Comparison of ENCODE assay signal across 9 cellular contexts in genomic region chr12:132593938-132594358, GRCh38. TPM values are rescaled to one million over a fixed set of nuclear protein-coding genes. Genes with fewer than 3 reads are reported as not detected.
DNase-seq lines count a peak whose midpoint lies in the region; ATAC-seq, FAIRE-seq and TF ChIP-seq lines count a peak whose summit lies in the region.
"Had no signal": no experiment of that assay in that cellular context is flagged by ENCODE, and none has a peak within 500 bp of the region (broad histone marks: within the 10 kb centered on the region; RNA-seq: fewer than 3 reads in every experiment).

No MANE protein-coding gene starts in this region.

- ATAC-seq in HG02973 (IDR thresholded peaks at IDR 0.05; ENCODE audit: unreplicated experiment), result peak; percentile 64
- ATAC-seq in left cardiac atrium, result peak; percentile 97 to 98

- H3K36me3 Mint-ChIP-seq in progenitor cell of endocrine pancreas (ENCODE audit: insufficient read depth), result no peaks in the 10 kb centered on the region

- H3K9me3 Mint-ChIP-seq in progenitor cell of endocrine pancreas (ENCODE audit: low read depth), result no peaks in the 10 kb centered on the region

- DNase-seq in SIG-M5 treated with dmso at 0.1 percent for 504 hours (lab: John Stamatoyannopoulos, UW; ENCODE audit: unreplicated experiment), result peak; percentile 75
- DNase-seq in SIG-M5 (lab: John Stamatoyannopoulos, UW), result no peak
- peak; percentile 84 for DNase-seq in NCI-H446 treated with DMSO at 0.1 percent for 48 hours (lab: John Stamatoyannopoulos, UW)
- DNase-seq in anterior cingulate cortex (lab: John Stamatoyannopoulos, UW), result peak in 56 of 58 donors; percentile 6 to 95 (median 78)
- DNase-seq in left cardiac atrium, result peak; percentile 95
- DNase-seq in progenitor cell of endocrine pancreas (ENCODE audit: low spot score, unreplicated experiment), result peak; percentile 70
- no peak for DNase-seq in urothelium cell line (ENCODE audit: low spot score)

- intact Hi-C loops in left cardiac atrium (cut with DNase I), result no loop called here

- peaks cover 8% of the 10 kb centered on the region for H3K4me1 Mint-ChIP-seq in progenitor cell of endocrine pancreas (ENCODE audit: low read depth)

- FAIRE-seq in urothelium cell line (lab: Jason Lieb, UNC), result no peak

- H3K4me3 Mint-ChIP-seq in progenitor cell of endocrine pancreas (ENCODE audit: low read depth), result no peak overlapping the region
- H3K4me3 Mint-ChIP-seq: B cell had no signal

- peak overlapping the region; percentile 6 for H3K27ac Mint-ChIP-seq in progenitor cell of endocrine pancreas
- H3K27ac Mint-ChIP-seq: B cell had no signal

- TF ChIP-seq CTCF in progenitor cell of endocrine pancreas (IDR thresholded peaks at IDR 0.05; ENCODE audit: unreplicated experiment), result no peak

- peaks cover 67% of the 10 kb centered on the region for H3K27me3 Mint-ChIP-seq in progenitor cell of endocrine pancreas

RNA-seq across cellular contexts. Expression of gene LRCOL1, which starts 16.4 kb away (rescaled TPM):
- total RNA-seq in left cardiac atrium, result not detected
- not detected in 2 replicates for total RNA-seq in progenitor cell of endocrine pancreas
- total RNA-seq: B cell had no signal

RNA-seq across cellular contexts. Expression of gene P2RX2, which starts 24.6 kb away (rescaled TPM):
- total RNA-seq in left cardiac atrium (not detected), progenitor cell of endocrine pancreas (0.19 TPM in 1 of 2 replicates, not detected in the other)
- total RNA-seq: B cell had no signal

Comparison
In these comparisons a context has a peak if more than half of its experiments do, and no peak if none do; other contexts are left out.
1. DNase-seq: peak in SIG-M5 treated with dmso at 0.1 percent for 504 hours (single experiment), NCI-H446 treated with DMSO at 0.1 percent for 48 hours (single experiment), anterior cingulate cortex (56 of 58), left cardiac atrium (single experiment) and progenitor cell of endocrine pancreas (single experiment); none in SIG-M5 (single experiment) and urothelium cell line (single experiment).